In the genomic region with DNA sequence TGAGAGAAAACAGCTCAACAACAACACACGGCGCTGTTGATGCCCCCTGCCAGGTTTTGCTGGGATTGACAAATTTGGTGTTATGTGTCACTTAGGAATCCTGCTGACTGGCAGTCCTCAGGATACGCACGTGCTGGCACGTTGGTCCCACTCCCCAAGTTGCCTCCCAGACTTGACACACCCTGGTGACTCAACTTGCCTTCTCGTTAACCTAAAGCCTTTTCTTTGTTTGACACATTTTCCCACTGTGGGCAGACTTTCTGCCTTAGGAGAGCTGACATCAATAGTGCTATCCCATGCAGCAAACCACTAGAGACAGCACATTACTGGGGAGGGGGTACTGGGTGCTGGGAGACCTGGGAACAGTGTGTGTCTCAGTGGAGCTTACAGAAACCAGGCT, we compare ENCODE assay signal across 16 cellular contexts.
A peak's percentile ranks its signal among the peaks of the same experiment; 100 is the strongest.
DNase-seq lines count a peak whose midpoint lies in the region; ATAC-seq, FAIRE-seq and TF ChIP-seq lines count a peak whose summit lies in the region.
"Had no signal": no experiment of that assay in that cellular context is flagged by ENCODE, and none has a peak within 500 bp of the region (broad histone marks: within the 10 kb centered on the region; RNA-seq: fewer than 3 reads in every experiment).

No MANE protein-coding gene starts in this region.

- peaks cover 52% of the 10 kb centered on the region for H3K4me1 Mint-ChIP-seq in activated T-helper 17 cell treated with anti-CD3 and anti-CD28 coated beads, Interleukin-2, amount 50 U/mL, for 72 hours
- peaks cover 42% of the 10 kb centered on the region for H3K4me1 Mint-ChIP-seq in type B pancreatic cell (ENCODE audit: unreplicated experiment)

- H3K36me3 ChIP-seq in left ventricle myocardium inferior (peaks cover 51% of the 10 kb centered on the region), heart right ventricle (peaks cover 0 to 57% (median 7%) of the 10 kb centered on the region in 9 donors), keratinocyte (ENCODE audit: control insufficient read depth in 2 of 2, extremely low read depth in 1 of 2, insufficient read depth in 2 of 2, low read length in 2 of 2) (peaks cover 0 to 4% of the 10 kb centered on the region in 2 experiments)

- peaks cover 81% of the 10 kb centered on the region for H3K4me1 ChIP-seq in left ventricle myocardium inferior
- peaks cover 23 to 82% (median 62%) of the 10 kb centered on the region in 9 donors for H3K4me1 ChIP-seq in heart right ventricle
- peaks cover 26% of the 10 kb centered on the region for H3K4me1 ChIP-seq in keratinocyte (ENCODE audit: control insufficient read depth, extremely low read depth, insufficient read depth, low read length)

- H3K27ac Mint-ChIP-seq in activated T-helper 17 cell treated with anti-CD3 and anti-CD28 coated beads, Interleukin-2, amount 50 U/mL, for 72 hours = peak overlapping the region; percentile 99
- H3K27ac Mint-ChIP-seq in type B pancreatic cell = peak overlapping the region; percentile 21

- H3K9me3 ChIP-seq in left ventricle myocardium inferior (replicated peaks) (no peaks in the 10 kb centered on the region), heart right ventricle (no peaks in the 10 kb centered on the region), keratinocyte (ENCODE audit: control insufficient read depth, low read depth, low read length) (no peaks in the 10 kb centered on the region)
- H3K9me3 ChIP-seq: SK-N-SH had no signal

- H3K9ac ChIP-seq in keratinocyte (ENCODE audit: control insufficient read depth, extremely low read depth, insufficient read depth, low read length) = peak overlapping the region; percentile 48
- H3K9ac ChIP-seq: parathyroid adenoma, SK-N-SH had no signal

- H3K4me3 ChIP-seq in left ventricle myocardium inferior (no peak overlapping the region), heart right ventricle (no peak overlapping the region), keratinocyte (ENCODE audit: control insufficient read depth in 2 of 3, extremely low read depth in 1 of 3, insufficient read depth in 2 of 3, low read depth in 1 of 3, low read length in 3 of 3) (no peak overlapping the region)

- WGBS in heart right ventricle, 2 donors = 89 to 91% methylated on average over 6 of the region's 6 CpGs

- H3K4me3 Mint-ChIP-seq in activated T-helper 17 cell treated with anti-CD3 and anti-CD28 coated beads, Interleukin-2, amount 50 U/mL, for 72 hours = peak overlapping the region; percentile 67
- no peak overlapping the region for H3K4me3 Mint-ChIP-seq in type B pancreatic cell

- H3K27me3 ChIP-seq in left ventricle myocardium inferior (ENCODE audit: low read depth) (no peaks in the 10 kb centered on the region), heart right ventricle (no peaks in the 10 kb centered on the region), keratinocyte (ENCODE audit: control insufficient read depth, extremely low read depth, insufficient read depth, low read length) (no peaks in the 10 kb centered on the region)

- H3K27me3 Mint-ChIP-seq in activated T-helper 17 cell treated with anti-CD3 and anti-CD28 coated beads, Interleukin-2, amount 50 U/mL, for 72 hours = no peaks in the 10 kb centered on the region
- H3K27me3 Mint-ChIP-seq in type B pancreatic cell = no peaks in the 10 kb centered on the region

- no peaks in the 10 kb centered on the region for H3K9me3 Mint-ChIP-seq in activated T-helper 17 cell treated with anti-CD3 and anti-CD28 coated beads, Interleukin-2, amount 50 U/mL, for 72 hours
- no peaks in the 10 kb centered on the region for H3K9me3 Mint-ChIP-seq in type B pancreatic cell

- TF ChIP-seq CTCF in left ventricle myocardium inferior (IDR thresholded peaks at IDR 0.05; ENCODE audit: borderline replicate concordance) = no peak
- no peak for TF ChIP-seq CTCF in heart right ventricle (IDR thresholded peaks at IDR 0.05)
- TF ChIP-seq CTCF in keratinocyte (optimal IDR thresholded peaks at IDR 0.05 in 1 of 3, IDR thresholded peaks at IDR 0.05 in 1 of 3, conservative IDR thresholded peaks at IDR 0.05 in 1 of 3; ENCODE audit: extremely low read depth in 1 of 3, insufficient read depth in 2 of 3, low read length in 3 of 3) = no peak
- TF ChIP-seq CTCF in type B pancreatic cell (conservative IDR thresholded peaks at IDR 0.05) = no peak

- peaks cover 99% of the 10 kb centered on the region for H3K36me3 Mint-ChIP-seq in activated T-helper 17 cell treated with anti-CD3 and anti-CD28 coated beads, Interleukin-2, amount 50 U/mL, for 72 hours (ENCODE audit: low read depth)
- peaks cover 4% of the 10 kb centered on the region for H3K36me3 Mint-ChIP-seq in type B pancreatic cell

- dilution Hi-C loops in keratinocyte (cut with MboI; ENCODE audit: extremely low pct_ligation_motif_present, low sequenced_read_pairs) = no loop called here

- peak overlapping the region; percentile 86 for H3K27ac ChIP-seq in left ventricle myocardium inferior (replicated peaks)
- H3K27ac ChIP-seq in heart right ventricle = peak overlapping the region in 4 of 10 donors; percentile 22 to 83 (median 74)
- H3K27ac ChIP-seq in keratinocyte (ENCODE audit: control insufficient read depth, insufficient read depth, low read length) = peak overlapping the region; percentile 75
- H3K27ac ChIP-seq: HL-60, parathyroid adenoma had no signal

- no peaks in the 10 kb centered on the region for H4K20me1 ChIP-seq in keratinocyte (ENCODE audit: control insufficient read depth, extremely low read depth, insufficient read depth, low read length)

- no peak overlapping the region for H2AFZ ChIP-seq in keratinocyte (ENCODE audit: control insufficient read depth, low read length)
- H2AFZ ChIP-seq: parathyroid adenoma had no signal

- DNase-seq in left ventricle myocardium inferior = no peak
- DNase-seq in heart right ventricle = no peak
- peak; percentile 80 for DNase-seq in keratinocyte (ENCODE audit: low read depth, low spot score)
- no peak for DNase-seq in type B pancreatic cell (ENCODE audit: extremely low spot score, unreplicated experiment)
- DNase-seq in NCI-H2029 treated with DMSO at 0.1 percent for 48 hours (lab: John Stamatoyannopoulos, UW) = no peak
- DNase-seq in activated CD4-positive, CD25-positive, alpha-beta regulatory T cell (lab: John Stamatoyannopoulos, UW) = no peak
- DNase-seq: DND-41; erythroblast; MM.1S; SK-N-SH; stimulated activated CD8-positive, alpha-beta memory T cell treated with anti-CD3 and anti-CD28 coated beads, Interleukin-4, amount 100 ng/mL, for 48 hours had no signal

- intact Hi-C loops in left ventricle myocardium inferior (cut with micrococcal nuclease) (no loop called here), heart right ventricle (cut with DNase I) (loop anchor here in 1 of 10 donors (5.0 to 10.0 kb wide), 2 partner anchors 57 to 146 kb away; a partner anchor contains a TSS)

- FAIRE-seq in keratinocyte (lab: Jason Lieb, UNC) = no peak

- no peaks in the 10 kb centered on the region for H3K9me1 ChIP-seq in keratinocyte (ENCODE audit: control insufficient read depth, extremely low read depth, insufficient read depth, low read length)

- no peak for ATAC-seq in heart right ventricle
- peak; percentile 63 for ATAC-seq in activated T-helper 17 cell treated with anti-CD3 and anti-CD28 coated beads, Interleukin-2, amount 50 U/mL, for 72 hours (replicated peaks)
- ATAC-seq in HG03025 (IDR thresholded peaks at IDR 0.05; ENCODE audit: low FRiP score, unreplicated experiment) = no peak
- ATAC-seq: activated CD4-positive, CD25-positive, alpha-beta regulatory T cell treated with anti-CD3 and anti-CD28 coated beads, Interleukin-2, amount 50 U/mL, for 24 hours had no signal

- H3K79me2 ChIP-seq in keratinocyte (ENCODE audit: control insufficient read depth, insufficient read depth, low read length) = no peaks in the 10 kb centered on the region
- H3K79me2 ChIP-seq: parathyroid adenoma had no signal

- H3K4me2 ChIP-seq in keratinocyte (ENCODE audit: control insufficient read depth, extremely low read depth, insufficient read depth, low read depth, low read length) = peak overlapping the region; percentile 42
- H3K4me2 ChIP-seq: SK-N-SH had no signal
